30 cellular contexts compared by ENCODE assay signal in the genomic region with DNA sequence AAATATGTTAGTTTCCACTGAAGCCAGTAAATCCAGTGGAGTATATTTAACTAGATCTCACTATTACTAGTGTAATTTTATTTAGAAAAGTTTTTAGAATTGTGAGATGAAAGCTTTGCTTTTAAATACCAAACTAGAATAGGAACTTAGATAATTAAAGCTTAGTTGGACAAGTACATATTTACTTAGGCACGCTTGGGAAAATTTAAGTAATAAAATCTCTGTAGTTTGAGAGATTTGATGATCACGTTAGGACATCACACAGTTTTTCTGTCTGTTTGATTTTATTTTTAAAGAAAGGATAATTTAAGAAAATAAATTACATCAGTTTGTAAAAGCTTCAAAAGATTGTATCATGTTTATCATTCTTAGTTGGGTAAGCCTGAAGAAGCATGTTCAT.
"Had no signal": no experiment of that assay in that cellular context is flagged by ENCODE, and none has a peak within 500 bp of the region (broad histone marks: within the 10 kb centered on the region; RNA-seq: fewer than 3 reads in every experiment).

No MANE protein-coding gene starts in this region.

- H3K27me3 Mint-ChIP-seq: dendritic cell treated with granulocyte-macrophage colony-stimulating factor and Interleukin-4, amounts not matched to agents 40 ng/mL and 50 ng/mL, for 4 days; naive thymus-derived CD4-positive, alpha-beta T cell; progenitor cell of endocrine pancreas had no signal

- H2AFZ ChIP-seq: neural progenitor cell, parathyroid adenoma had no signal

- DNase-seq: colonic mucosa; effector CD8-positive, alpha-beta T cell; endodermal cell; erythroblast; esophagus squamous epithelium; hypothalamus; immature natural killer cell; left ventricle myocardium superior; mesendoderm; midbrain; naive thymus-derived CD4-positive, alpha-beta T cell; right lobe of liver; small intestine; stimulated activated CD4-positive, alpha-beta T cell treated with anti-CD3 and anti-CD28 coated beads, Interleukin-15, amount 100 ng/mL, for 24 hours; stimulated activated CD4-positive, alpha-beta T cell treated with anti-CD3 and anti-CD28 coated beads, Interleukin-2, amount 100 ng/mL, for 48 hours; stimulated activated CD8-positive, alpha-beta memory T cell treated with anti-CD3 and anti-CD28 coated beads, Interleukin-4, amount 100 ng/mL, for 48 hours; stimulated activated naive CD4-positive, alpha-beta T cell treated with Interleukin-2 at 50 U/mL for 16 hours; stomach; testis; upper lobe of left lung had no signal

- FAIRE-seq: endothelial cell of umbilical vein, frontal cortex, small intestine, urothelium cell line had no signal

- H3K4me3 Mint-ChIP-seq: dendritic cell treated with granulocyte-macrophage colony-stimulating factor and Interleukin-4, amounts not matched to agents 40 ng/mL and 50 ng/mL, for 4 days; endodermal cell; immature natural killer cell; naive thymus-derived CD4-positive, alpha-beta T cell; nephron; neural progenitor cell had no signal

- H3K36me3 ChIP-seq: colonic mucosa, neural progenitor cell had no signal

- ATAC-seq: left ventricle myocardium superior; naive thymus-derived CD4-positive, alpha-beta T cell; right lobe of liver had no signal

- H3K9ac ChIP-seq: neural progenitor cell, parathyroid adenoma had no signal

- H3K9me3 Mint-ChIP-seq: dendritic cell treated with granulocyte-macrophage colony-stimulating factor and Interleukin-4, amounts not matched to agents 40 ng/mL and 50 ng/mL, for 4 days; endodermal cell; immature natural killer cell; naive thymus-derived CD4-positive, alpha-beta T cell; nephron; neural progenitor cell had no signal

- H3K4me1 ChIP-seq: colonic mucosa, neural progenitor cell, parathyroid adenoma had no signal

- H3K27ac ChIP-seq: colonic mucosa, neural progenitor cell, parathyroid adenoma, right lobe of liver, stomach, testis, upper lobe of left lung had no signal

- H3K9me3 ChIP-seq: colonic mucosa, esophagus squamous epithelium, right lobe of liver, stomach, testis, tibial nerve, upper lobe of left lung had no signal

- H3K4me3 ChIP-seq: colonic mucosa, esophagus squamous epithelium, lung, neural progenitor cell, right lobe of liver, stomach, testis, tibial nerve, upper lobe of left lung had no signal

- H3K4me2 ChIP-seq: neural progenitor cell had no signal

- H3K27ac Mint-ChIP-seq: dendritic cell treated with granulocyte-macrophage colony-stimulating factor and Interleukin-4, amounts not matched to agents 40 ng/mL and 50 ng/mL, for 4 days; endodermal cell; nephron; neural progenitor cell; progenitor cell of endocrine pancreas had no signal

- H3K27me3 ChIP-seq: colonic mucosa, esophagus squamous epithelium, neural progenitor cell, right lobe of liver, stomach, testis, tibial nerve, upper lobe of left lung had no signal

- H3K4me1 Mint-ChIP-seq: endodermal cell, immature natural killer cell, neural progenitor cell had no signal

- H3K79me2 ChIP-seq: parathyroid adenoma had no signal
